11 cellular contexts compared by ENCODE assay signal in the genomic region with DNA sequence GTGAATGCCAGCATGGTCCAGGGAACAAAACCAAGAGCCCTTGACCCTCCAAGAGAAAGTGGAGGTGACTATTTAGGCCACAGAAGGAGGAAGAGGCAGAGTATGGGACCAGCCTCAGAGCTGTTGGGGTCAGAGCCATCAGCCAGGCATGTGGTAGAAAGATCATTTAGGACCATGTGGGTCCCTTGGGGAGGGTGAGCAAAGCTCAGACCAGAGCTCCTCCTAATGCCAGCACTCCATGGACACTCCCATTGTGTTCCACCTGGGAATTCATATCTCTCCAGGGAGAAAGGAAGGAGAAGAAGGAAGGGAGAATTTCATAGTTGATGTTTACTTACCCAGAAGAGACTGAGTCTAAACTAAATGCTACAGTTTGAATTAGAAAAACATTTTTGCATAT.
"Had no signal": no experiment of that assay in that cellular context is flagged by ENCODE, and none has a peak within 500 bp of the region (broad histone marks: within the 10 kb centered on the region; RNA-seq: fewer than 3 reads in every experiment).

No MANE protein-coding gene starts in this region.

- ATAC-seq: gastrocnemius medialis; stimulated activated naive CD8-positive, alpha-beta T cell treated with anti-CD3 and anti-CD28 coated beads, Interleukin-15, Interleukin-2, amounts not matched to agents 100 U/mL and 50 U/mL, for 24 hours had no signal

- H3K4me1 ChIP-seq: gastrocnemius medialis, upper lobe of left lung had no signal

- H3K4me3 ChIP-seq: dorsolateral prefrontal cortex, esophagus squamous epithelium, gastrocnemius medialis, ovary, upper lobe of left lung had no signal

- H3K36me3 ChIP-seq: esophagus squamous epithelium, gastrocnemius medialis, ovary, upper lobe of left lung had no signal

- DNase-seq: activated CD4-positive, CD25-positive, alpha-beta regulatory T cell; activated T-cell treated with anti-CD3 and anti-CD28 coated beads, Interleukin-2, amount 50 U/mL, for 1 hour; dorsolateral prefrontal cortex; esophagus squamous epithelium; gastrocnemius medialis; ovary; stimulated activated CD4-positive, alpha-beta T cell treated with anti-CD3 and anti-CD28 coated beads, Interleukin-4, amount 100 ng/mL, for 1 hour; stimulated activated CD8-positive, alpha-beta memory T cell treated with anti-CD3 and anti-CD28 coated beads, Interleukin-4, amount 100 ng/mL, for 48 hours; stimulated activated naive CD8-positive, alpha-beta T cell treated with anti-CD3 and anti-CD28 coated beads, Interleukin-15, Interleukin-2, amounts not matched to agents 100 U/mL and 50 U/mL, for 24 hours; T-helper 2 cell; upper lobe of left lung had no signal

- H3K27ac ChIP-seq: dorsolateral prefrontal cortex, esophagus squamous epithelium, gastrocnemius medialis, ovary, upper lobe of left lung had no signal

- H3K9me3 ChIP-seq: ovary, upper lobe of left lung had no signal

- H3K27me3 ChIP-seq: gastrocnemius medialis, ovary, upper lobe of left lung had no signal
